Comparison of ENCODE assay signal across 8 cellular contexts in genomic region chrX:71103110-71103983, GRCh38. TPM values are rescaled to one million over a fixed set of nuclear protein-coding genes. Genes with fewer than 3 reads are reported as not detected.
DNase-seq lines count a peak whose midpoint lies in the region; TF ChIP-seq lines count a peak whose summit lies in the region.

No MANE protein-coding gene starts in this region.

- TF ChIP-seq CTCF in CD14-positive monocyte (IDR thresholded peaks at IDR 0.05) (no peak), H9 (conservative IDR thresholded peaks at IDR 0.05) (no peak), mammary epithelial cell (conservative IDR thresholded peaks at IDR 0.05 in 1 of 2, IDR thresholded peaks at IDR 0.05 in 1 of 2; ENCODE audit: extremely low read depth in 1 of 2, insufficient read depth in 1 of 2, low read depth in 1 of 2, low read length in 2 of 2) (no peak), nephron (IDR thresholded peaks at IDR 0.05; ENCODE audit: unreplicated experiment in 3 of 3) (no peak), chondrocyte (IDR thresholded peaks at IDR 0.05) (no peak)

- H3K4me3 Mint-ChIP-seq in CD14-positive monocyte (peak overlapping the region; percentile 62 to 75), H9 (peak overlapping the region; percentile 51 to 71), nephron (peak overlapping the region; percentile 41 to 79 (median 55)), chondrocyte (ENCODE audit: unreplicated experiment) (no peak overlapping the region)

- H3K27me3 Mint-ChIP-seq in CD14-positive monocyte (ENCODE audit: low read depth in 3 of 3): peaks cover 0 to 10% (median 0%) of the 10 kb centered on the region in 3 donors
- H3K27me3 Mint-ChIP-seq in H9 (ENCODE audit: low read depth): peaks cover 39% of the 10 kb centered on the region
- H3K27me3 Mint-ChIP-seq in nephron (ENCODE audit: low read depth): no peaks in the 10 kb centered on the region
- H3K27me3 Mint-ChIP-seq in chondrocyte (ENCODE audit: low read depth): no peaks in the 10 kb centered on the region

- H4K20me1 ChIP-seq in H9 (ENCODE audit: control insufficient read depth, insufficient read depth, insufficient read length) (no peaks in the 10 kb centered on the region), mammary epithelial cell (ENCODE audit: insufficient read depth, low read length) (no peaks in the 10 kb centered on the region)

- H3K27me3 ChIP-seq in H9 (ENCODE audit: insufficient read depth, low read length) (no peaks in the 10 kb centered on the region), mammary epithelial cell (ENCODE audit: insufficient read depth, low read length) (no peaks in the 10 kb centered on the region)

- H3K9me3 ChIP-seq in H9 (ENCODE audit: control insufficient read depth, low read depth, low read length) (peaks cover 5% of the 10 kb centered on the region), mammary epithelial cell (replicated peaks; ENCODE audit: insufficient read depth, low read length) (no peaks in the 10 kb centered on the region)

- WGBS in H9 (ENCODE audit: extremely low coverage, insufficient read length, low lambda C conversion rate): no CpG with 5 or more reads among the region's 10 CpGs
- 8% methylated on average over 4 of the region's 10 CpGs for WGBS in mammary epithelial cell (ENCODE audit: low coverage, missing lambda C conversion rate)

- no peak overlapping the region for H3K18ac ChIP-seq in H9 (ENCODE audit: insufficient read length, low read depth, low read length)

- H3K27ac ChIP-seq in H9 (ENCODE audit: insufficient read length, low read depth, low read length): no peak overlapping the region
- no peak overlapping the region for H3K27ac ChIP-seq in mammary epithelial cell (ENCODE audit: insufficient read depth, low read depth, low read length)

- H3K79me2 ChIP-seq in H9 (ENCODE audit: insufficient read depth, low read length) (no peaks in the 10 kb centered on the region), mammary epithelial cell (ENCODE audit: insufficient read depth, low read length) (no peaks in the 10 kb centered on the region)

- BruUV-seq in mammary epithelial cell (replicated peaks; lab: Mats Ljungman, UMichigan): no TSS peak

- no peak overlapping the region for H2AK5ac ChIP-seq in H9 (ENCODE audit: insufficient read length, low read length)

- no peak overlapping the region for H3K4me3 ChIP-seq in mammary epithelial cell (replicated peaks in 1 of 3; ENCODE audit: insufficient read depth in 1 of 3, low read depth in 2 of 3, low read length in 3 of 3)

- no peak overlapping the region for H4K91ac ChIP-seq in H9 (ENCODE audit: insufficient read length, low read depth, low read length)

- H2BK5ac ChIP-seq in H9 (ENCODE audit: insufficient read length, low read length): no peak overlapping the region

- no peak overlapping the region for H3T11ph ChIP-seq in H9 (ENCODE audit: low read length)

- H2BK120ac ChIP-seq in H9 (ENCODE audit: low read depth, low read length, poor library complexity, severe bottlenecking): no peak overlapping the region

- no peak overlapping the region for H4K5ac ChIP-seq in H9 (ENCODE audit: insufficient read length, low read depth, low read length)

- peak overlapping the region; percentile 51 for H3K4me2 ChIP-seq in H9 (ENCODE audit: insufficient read depth, insufficient read length, low read length)
- no peak overlapping the region for H3K4me2 ChIP-seq in mammary epithelial cell (ENCODE audit: insufficient read depth, low read depth, low read length)

- no peak overlapping the region for H3K56ac ChIP-seq in H9 (ENCODE audit: insufficient read length, low read depth, low read length)

- no peaks in the 10 kb centered on the region for H3K36me3 ChIP-seq in mammary epithelial cell (ENCODE audit: insufficient read depth, low read length)

- DNase-seq in CD14-positive monocyte (ENCODE audit: low spot score) (no peak), H9 (peak; percentile 56), T-helper 1 cell (peak in 4 of 5 donors; percentile 30 to 60 (median 44)), mammary epithelial cell (no peak), hepatic stellate cell (ENCODE audit: low spot score) (no peak), chondrocyte (ENCODE audit: low spot score) (no peak), AG08396 (ENCODE audit: low spot score) (no peak)

- H2BK20ac ChIP-seq in H9 (ENCODE audit: low read depth, low read length, poor library complexity, severe bottlenecking): no peak overlapping the region

- H3K9ac ChIP-seq in H9 (ENCODE audit: extremely low read depth, insufficient read length, low read length) (no peak overlapping the region), mammary epithelial cell (ENCODE audit: insufficient read depth, low read length) (no peak overlapping the region)

- H3K79me1 ChIP-seq in H9 (ENCODE audit: insufficient read depth, low read depth, low read length, poor library complexity, severe bottlenecking): no peaks in the 10 kb centered on the region

- H3K23me2 ChIP-seq in H9 (ENCODE audit: insufficient read length, low read depth, low read length, poor library complexity, severe bottlenecking): no peaks in the 10 kb centered on the region

- no peak overlapping the region for H2AFZ ChIP-seq in H9 (ENCODE audit: low read length)
- peak overlapping the region; percentile 10 for H2AFZ ChIP-seq in mammary epithelial cell (ENCODE audit: low read depth, low read length)

- H4K8ac ChIP-seq in H9 (replicated peaks; ENCODE audit: insufficient read length, low read depth, low read length): no peak overlapping the region

- H3K4ac ChIP-seq in H9 (ENCODE audit: low read depth, low read length): no peak overlapping the region

- CTCF ChIA-PET in mammary epithelial cell (lab: Charles Lee; ENCODE audit: low non-redundant PET): no interaction called here

- H3K4me1 ChIP-seq in H9 (ENCODE audit: insufficient read depth, low read length) (peaks cover 9% of the 10 kb centered on the region; the same call in 1 of the 2 replicates), mammary epithelial cell (ENCODE audit: insufficient read depth, low read length) (no peaks in the 10 kb centered on the region)

- no peak overlapping the region for H3K23ac ChIP-seq in H9 (ENCODE audit: insufficient read length, low read depth, low read length)

- peaks cover 0 to 1% (median 0%) of the 10 kb centered on the region in 7 donors for H3K9me3 Mint-ChIP-seq in CD14-positive monocyte
- H3K9me3 Mint-ChIP-seq in H9: peaks cover 75 to 81% of the 10 kb centered on the region in 2 experiments
- H3K9me3 Mint-ChIP-seq in nephron: peaks cover 7% of the 10 kb centered on the region
- no peaks in the 10 kb centered on the region for H3K9me3 Mint-ChIP-seq in chondrocyte (ENCODE audit: low read depth)

- in situ Hi-C loops in mammary epithelial cell (cut with MboI; ENCODE audit: low sequenced_read_pairs in 2 of 2): no loop called here

- no peak overlapping the region for H3K14ac ChIP-seq in H9 (ENCODE audit: insufficient read depth, low read length)

- intact Hi-C loops in CD14-positive monocyte (cut with micrococcal nuclease): loop anchor here in 1 of 2 donors (2.0 kb wide), 1 partner anchor 15 kb away; the partner anchor contains the start of gene MED12
- intact Hi-C loops in mammary epithelial cell (cut with micrococcal nuclease): no loop called here

- H2BK15ac ChIP-seq in H9 (ENCODE audit: low read depth, low read length): no peak overlapping the region

- peak overlapping the region in 6 of 7 donors; percentile 16 to 89 (median 78) for H3K27ac Mint-ChIP-seq in CD14-positive monocyte
- H3K27ac Mint-ChIP-seq in H9: peak overlapping the region; percentile 44 to 95 (median 65); a peak in 6 of 7 replicates
- H3K27ac Mint-ChIP-seq in nephron: peak overlapping the region; percentile 87 to 91 (median 90)
- H3K27ac Mint-ChIP-seq in chondrocyte (ENCODE audit: unreplicated experiment): no peak overlapping the region

- dilution Hi-C loops in mammary epithelial cell (cut with HindIII; ENCODE audit: low sequenced_read_pairs): no loop called here

- H3K4me1 Mint-ChIP-seq in CD14-positive monocyte: peaks cover 55% of the 10 kb centered on the region
- H3K4me1 Mint-ChIP-seq in H9: peaks cover 48 to 69% of the 10 kb centered on the region in 2 experiments
- peaks cover 64% of the 10 kb centered on the region for H3K4me1 Mint-ChIP-seq in nephron
- peaks cover 6% of the 10 kb centered on the region for H3K4me1 Mint-ChIP-seq in chondrocyte (ENCODE audit: low read depth)

- H3K36me3 Mint-ChIP-seq in CD14-positive monocyte: peaks cover 18 to 25% of the 10 kb centered on the region in 2 donors
- H3K36me3 Mint-ChIP-seq in H9 (ENCODE audit: insufficient read depth in 1 of 3, low read depth in 3 of 3): peaks cover 2 to 12% (median 10%) of the 10 kb centered on the region in 3 experiments; a peak in 5 of 7 replicates
- no peaks in the 10 kb centered on the region for H3K36me3 Mint-ChIP-seq in nephron (ENCODE audit: low read depth)
- H3K36me3 Mint-ChIP-seq in chondrocyte (ENCODE audit: low read depth): no peaks in the 10 kb centered on the region

- no peak overlapping the region for H2BK12ac ChIP-seq in H9 (ENCODE audit: insufficient read length, low read depth, low read length)

RNA-seq across cellular contexts. Expression of gene CXorf65, which starts 3.2 kb away (rescaled TPM):
- polyA plus RNA-seq in CD14-positive monocyte (not detected), mammary epithelial cell (not detected)
- total RNA-seq in H9 (2021) (not detected in 2 replicates), mammary epithelial cell (not detected), chondrocyte (not detected in 3 replicates)
- not detected for polyA minus RNA-seq in mammary epithelial cell

RNA-seq across cellular contexts. Expression of gene FOXO4, which starts 7.7 kb away (rescaled TPM):
- polyA plus RNA-seq in CD14-positive monocyte (1 to 10 TPM; 1.4 to 1.5 TPM), mammary epithelial cell (1.7 TPM)
- total RNA-seq in H9 (2021) (17.7 TPM in 2 replicates), mammary epithelial cell (10 to 100 TPM in 1 of 2 donors, 1 to 10 TPM in 1; 5.9 to 13.8 TPM), chondrocyte (7.9 to 9.3 TPM (median 8.2 TPM) in 3 replicates)
- 2.4 TPM for polyA minus RNA-seq in mammary epithelial cell

RNA-seq across cellular contexts. Expression of gene IL2RG, which starts 8.0 kb away (rescaled TPM):
- 10 to 100 TPM; 48.3 to 94.5 TPM for polyA plus RNA-seq in CD14-positive monocyte
- not detected in 2 replicates for total RNA-seq in H9 (2021)
- not detected for total RNA-seq in mammary epithelial cell
- polyA plus RNA-seq in mammary epithelial cell: not detected
- polyA minus RNA-seq in mammary epithelial cell: not detected
- not detected in 3 replicates for total RNA-seq in chondrocyte

RNA-seq across cellular contexts. Expression of gene MED12, which starts 15.0 kb away (rescaled TPM):
- polyA plus RNA-seq in CD14-positive monocyte (1 to 10 TPM; 2.4 to 5.0 TPM), mammary epithelial cell (5.5 TPM)
- total RNA-seq in H9 (2021) (30.8 and 33.0 TPM in 2 replicates), mammary epithelial cell (10 to 100 TPM; 22.0 to 26.7 TPM), chondrocyte (32.8 to 39.8 TPM (median 33.4 TPM) in 3 replicates)
- 49.7 TPM for polyA minus RNA-seq in mammary epithelial cell

RNA-seq across cellular contexts. Expression of gene SNX12, which starts 35.2 kb away (rescaled TPM):
- 1 to 10 TPM; 4.2 to 5.0 TPM for polyA plus RNA-seq in CD14-positive monocyte
- total RNA-seq in H9 (2021): 69.1 and 69.7 TPM in 2 replicates
- 10 to 100 TPM; 83.0 to 88.1 TPM for total RNA-seq in mammary epithelial cell
- 71.4 TPM for polyA plus RNA-seq in mammary epithelial cell
- 160 TPM for polyA minus RNA-seq in mammary epithelial cell
- total RNA-seq in chondrocyte: 52.9 to 66.6 TPM (median 60.9 TPM) in 3 replicates

Comparison
In these comparisons a context has a peak if more than half of its experiments do, and no peak if none do; other contexts are left out.
1. DNase-seq: peak in H9 (single experiment) and T-helper 1 cell (4 of 5); none in CD14-positive monocyte (single experiment), mammary epithelial cell (single experiment), hepatic stellate cell (single experiment), chondrocyte (single experiment) and AG08396 (single experiment).